ENCODE assay signal across 9 cellular contexts in genomic region chr2:200787351-200788128, GRCh38. TPM values are rescaled to one million over a fixed set of nuclear protein-coding genes. Genes with fewer than 3 reads are reported as not detected.
DNase-seq lines count a peak whose midpoint lies in the region; ATAC-seq and TF ChIP-seq lines count a peak whose summit lies in the region.
"Had no signal": no experiment of that assay in that cellular context is flagged by ENCODE, and none has a peak within 500 bp of the region (broad histone marks: within the 10 kb centered on the region; RNA-seq: fewer than 3 reads in every experiment).

No MANE protein-coding gene starts in this region.

- POLR2A ChIA-PET in WTC11 (lab: Charles Lee): interaction anchor here (1.0 kb wide), 1 partner anchor 23 kb away, joined by 3 read pairs; no protein-coding TSS in a partner anchor

- no peaks in the 10 kb centered on the region for H3K27me3 Mint-ChIP-seq in WTC11 (ENCODE audit: low read depth)

- H3K4me3 ChIP-seq in WI38 (ENCODE audit: low read depth, low read length) (peak overlapping the region; percentile 24), upper lobe of right lung (no peak overlapping the region)
- H3K4me3 ChIP-seq: SK-N-MC had no signal

- no peak overlapping the region for H3K27ac ChIP-seq in upper lobe of right lung
- H3K27ac ChIP-seq: SK-N-MC had no signal

- no peak overlapping the region for H3K4me3 Mint-ChIP-seq in WTC11

- H3K4me1 ChIP-seq in upper lobe of right lung: no peaks in the 10 kb centered on the region

- ATAC-seq in left ventricle myocardium superior: peak; percentile 75
- ATAC-seq in upper lobe of right lung: peak; percentile 33
- ATAC-seq in WTC11: no peak
- ATAC-seq in GM21367 (IDR thresholded peaks at IDR 0.05; ENCODE audit: unreplicated experiment): no peak

- H3K36me3 Mint-ChIP-seq in WTC11: no peaks in the 10 kb centered on the region

- DNase-seq in stimulated activated CD4-positive, alpha-beta T cell treated with anti-CD3 and anti-CD28 coated beads, Interleukin-15, amount 100 ng/mL, for 24 hours: peak; percentile 30
- no peak for DNase-seq in stimulated activated CD4-positive, alpha-beta T cell treated with anti-CD3 and anti-CD28 coated beads, Interleukin-4, amount 100 ng/mL, for 4 hours
- DNase-seq in left ventricle myocardium superior: no peak
- no peak for DNase-seq in upper lobe of right lung
- DNase-seq in WTC11 (ENCODE audit: low spot score): no peak
- DNase-seq in CD1c-positive myeloid dendritic cell (ENCODE audit: extremely low spot score): no peak

- CTCF ChIA-PET in WTC11 (lab: Charles Lee): interaction anchor here (1.6 kb wide), 1 partner anchor 82 kb away, joined by 5 read pairs; no protein-coding TSS in a partner anchor

- H3K9me3 ChIP-seq in upper lobe of right lung: no peaks in the 10 kb centered on the region

- H3K9me3 Mint-ChIP-seq in WTC11: no peaks in the 10 kb centered on the region

- H3K36me3 ChIP-seq in upper lobe of right lung: no peaks in the 10 kb centered on the region

- H3K27ac Mint-ChIP-seq in WTC11: no peak overlapping the region

- H3K4me1 Mint-ChIP-seq in WTC11: peaks cover 18% of the 10 kb centered on the region

- TF ChIP-seq CTCF in WI38 (IDR thresholded peaks at IDR 0.05; ENCODE audit: low read depth, low read length) (no peak), upper lobe of right lung (IDR thresholded peaks at IDR 0.05) (no peak), WTC11 (IDR thresholded peaks at IDR 0.05) (no peak)

- intact Hi-C loops in left ventricle myocardium superior (cut with micrococcal nuclease): no loop called here
- intact Hi-C loops in upper lobe of right lung (cut with DNase I): no loop called here

- H3K27me3 ChIP-seq in upper lobe of right lung: no peaks in the 10 kb centered on the region

TF ChIP-seq in WTC11, 78 proteins besides CTCF, POLR2A, EP300 and RAD21:
- TF ChIP-seq ATF2 (CRISPR knock-in tag; IDR thresholded peaks at IDR 0.05; ENCODE audit: borderline replicate concordance, low read depth) (no peak), E2F4 (CRISPR knock-in tag; IDR thresholded peaks at IDR 0.05; ENCODE audit: borderline replicate concordance, low read depth) (no peak), CREM (CRISPR knock-in tag; IDR thresholded peaks at IDR 0.05) (no peak), SMAD3 (CRISPR knock-in tag; IDR thresholded peaks at IDR 0.05; ENCODE audit: borderline replicate concordance) (no peak), MXD4 (CRISPR knock-in tag; IDR thresholded peaks at IDR 0.05; ENCODE audit: borderline replicate concordance) (no peak), ZNF138 (CRISPR knock-in tag; conservative IDR thresholded peaks at IDR 0.05) (no peak), JUN (CRISPR knock-in tag; IDR thresholded peaks at IDR 0.05) (no peak), ERG (CRISPR knock-in tag; IDR thresholded peaks at IDR 0.05) (no peak), ZNF532 (CRISPR knock-in tag; IDR thresholded peaks at IDR 0.05; ENCODE audit: borderline replicate concordance) (no peak), FOXJ3 (CRISPR knock-in tag; IDR thresholded peaks at IDR 0.05; ENCODE audit: borderline replicate concordance) (no peak), GTF2I (CRISPR knock-in tag; conservative IDR thresholded peaks at IDR 0.05) (no peak), ZNF121 (CRISPR knock-in tag; IDR thresholded peaks at IDR 0.05) (no peak), ZNF416 (CRISPR knock-in tag; IDR thresholded peaks at IDR 0.05) (no peak), SP1 (CRISPR knock-in tag; conservative IDR thresholded peaks at IDR 0.05) (no peak)
- TF ChIP-seq, protein P1, sequence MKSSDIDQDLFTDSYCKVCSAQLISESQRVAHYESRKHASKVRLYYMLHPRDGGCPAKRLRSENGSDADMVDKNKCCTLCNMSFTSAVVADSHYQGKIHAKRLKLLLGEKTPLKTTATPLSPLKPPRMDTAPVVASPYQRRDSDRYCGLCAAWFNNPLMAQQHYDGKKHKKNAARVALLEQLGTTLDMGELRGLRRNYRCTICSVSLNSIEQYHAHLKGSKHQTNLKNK (CRISPR knock-in tag; IDR thresholded peaks at IDR 0.05): no peak
- TF ChIP-seq, protein P2, sequence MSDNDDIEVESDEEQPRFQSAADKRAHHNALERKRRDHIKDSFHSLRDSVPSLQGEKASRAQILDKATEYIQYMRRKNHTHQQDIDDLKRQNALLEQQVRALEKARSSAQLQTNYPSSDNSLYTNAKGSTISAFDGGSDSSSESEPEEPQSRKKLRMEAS (CRISPR knock-in tag; IDR thresholded peaks at IDR 0.05): no peak

RNA-seq across cellular contexts. Expression of gene BZW1, which starts 24.2 kb away (rescaled TPM):
- total RNA-seq in left ventricle myocardium superior (71.2 TPM), upper lobe of right lung (158 TPM), WTC11 (2021) (191 to 255 TPM (median 208 TPM) in 3 replicates)

Comparison
In these comparisons a context has a peak if more than half of its experiments do, and no peak if none do; other contexts are left out.
1. ATAC-seq: peak in left ventricle myocardium superior (single experiment) and upper lobe of right lung (single experiment); none in WTC11 (single experiment) and GM21367 (single experiment).